11 cellular contexts compared by ENCODE assay signal in the genomic region with DNA sequence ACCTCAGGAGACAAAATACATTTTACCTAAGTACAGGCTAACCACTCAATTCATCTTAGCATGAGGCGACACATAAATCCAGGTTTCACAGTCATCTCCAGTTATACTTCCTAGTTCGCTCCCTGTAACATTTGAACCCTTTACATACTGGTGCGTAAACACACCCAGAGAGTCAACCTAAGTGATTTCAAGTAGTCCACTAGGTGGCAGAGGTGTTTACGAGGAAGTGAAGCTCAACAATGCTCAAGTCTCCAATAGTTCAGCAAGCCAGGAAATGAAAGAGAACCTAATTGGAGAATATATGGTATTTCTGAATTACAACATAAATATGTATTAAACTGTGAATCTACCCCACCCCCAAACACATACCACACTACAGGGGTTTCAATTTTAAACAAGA.
DNase-seq lines count a peak whose midpoint lies in the region; ATAC-seq and TF ChIP-seq lines count a peak whose summit lies in the region.
"Had no signal": no experiment of that assay in that cellular context is flagged by ENCODE, and none has a peak within 500 bp of the region (broad histone marks: within the 10 kb centered on the region; RNA-seq: fewer than 3 reads in every experiment).

No MANE protein-coding gene starts in this region.

- H2BK120ac ChIP-seq in mesendoderm (ENCODE audit: low read depth, low read length), result no peak overlapping the region

- TF ChIP-seq CTCF in LNCAP (IDR thresholded peaks at IDR 0.05) (peak; percentile 39; the same call in 1 of the 2 replicates), VCaP (conservative IDR thresholded peaks at IDR 0.05) (peak; percentile 57; the same call in 1 of the 2 replicates)

- WGBS in mesendoderm (ENCODE audit: extremely low coverage, insufficient coverage, low lambda C conversion rate), result no CpG with 5 or more reads among the region's 4 CpGs

- H3K4me2 ChIP-seq in mesendoderm (ENCODE audit: low read length), result no peak overlapping the region

- no peaks in the 10 kb centered on the region for H3K79me2 ChIP-seq in mesendoderm (ENCODE audit: control insufficient read depth, insufficient read depth, low read length)

- H2BK15ac ChIP-seq in mesendoderm (replicated peaks; ENCODE audit: low read depth), result no peak overlapping the region

- no peak overlapping the region for H3K23ac ChIP-seq in mesendoderm (ENCODE audit: low read length)

- no peak overlapping the region for H3K27ac ChIP-seq in VCaP
- no peak overlapping the region for H3K27ac ChIP-seq in mesendoderm (ENCODE audit: low read depth, low read length)

- ATAC-seq in GM18511 (IDR thresholded peaks at IDR 0.05; ENCODE audit: unreplicated experiment) (no peak), GM19035 (IDR thresholded peaks at IDR 0.05; ENCODE audit: unreplicated experiment) (no peak), HG03432 (IDR thresholded peaks at IDR 0.05; ENCODE audit: unreplicated experiment) (no peak)
- ATAC-seq: mucosa of descending colon; stimulated activated naive CD8-positive, alpha-beta T cell treated with anti-CD3 and anti-CD28 coated beads, Interleukin-15, amount 100 ng/mL, for 72 hours had no signal

- no peaks in the 10 kb centered on the region for H3K4me1 ChIP-seq in mesendoderm (ENCODE audit: control insufficient read depth, low read depth, low read length)

- H3K4ac ChIP-seq in mesendoderm (ENCODE audit: low read depth, low read length), result no peak overlapping the region

- no peaks in the 10 kb centered on the region for H3K79me1 ChIP-seq in mesendoderm (ENCODE audit: low read length)

- no peak overlapping the region for H3K18ac ChIP-seq in mesendoderm (ENCODE audit: low read length)

- H2AK5ac ChIP-seq in mesendoderm (ENCODE audit: low read length), result no peak overlapping the region

- no peak overlapping the region for H2BK5ac ChIP-seq in mesendoderm (ENCODE audit: low read length)

- H4K8ac ChIP-seq in mesendoderm (ENCODE audit: low read depth, low read length), result no peak overlapping the region

- H3K36me3 ChIP-seq in mesendoderm (ENCODE audit: control insufficient read depth, insufficient read depth, low read length), result no peaks in the 10 kb centered on the region

- peak; percentile 22 for DNase-seq in NCI-H82 (lab: John Stamatoyannopoulos, UW)
- no peak for DNase-seq in NCI-H82 treated with DMSO at 0.1 percent for 48 hours (lab: John Stamatoyannopoulos, UW; ENCODE audit: unreplicated experiment)
- peak; percentile 82 for DNase-seq in mesendoderm
- DNase-seq: activated CD4-positive, alpha-beta memory T cell treated with anti-CD3 and anti-CD28 coated beads, Interleukin-2, amount 10 ng/mL, durations not matched to agents 7 days and 5 days; mucosa of descending colon; stimulated activated naive CD8-positive, alpha-beta T cell treated with anti-CD3 and anti-CD28 coated beads, Interleukin-15, amount 100 ng/mL, for 72 hours had no signal

- H3K27me3 ChIP-seq in mesendoderm (ENCODE audit: insufficient read depth, low read length, poor library complexity), result no peaks in the 10 kb centered on the region

- H3K9ac ChIP-seq in mesendoderm (ENCODE audit: low read length), result no peak overlapping the region

- no peak overlapping the region for H4K5ac ChIP-seq in mesendoderm (ENCODE audit: low read length)

- H3K56ac ChIP-seq in mesendoderm (ENCODE audit: low read length), result no peak overlapping the region

- no peak overlapping the region for H3K4me3 ChIP-seq in mesendoderm (ENCODE audit: low read length)
- H3K4me3 ChIP-seq: mucosa of descending colon had no signal
